In the genomic region with DNA sequence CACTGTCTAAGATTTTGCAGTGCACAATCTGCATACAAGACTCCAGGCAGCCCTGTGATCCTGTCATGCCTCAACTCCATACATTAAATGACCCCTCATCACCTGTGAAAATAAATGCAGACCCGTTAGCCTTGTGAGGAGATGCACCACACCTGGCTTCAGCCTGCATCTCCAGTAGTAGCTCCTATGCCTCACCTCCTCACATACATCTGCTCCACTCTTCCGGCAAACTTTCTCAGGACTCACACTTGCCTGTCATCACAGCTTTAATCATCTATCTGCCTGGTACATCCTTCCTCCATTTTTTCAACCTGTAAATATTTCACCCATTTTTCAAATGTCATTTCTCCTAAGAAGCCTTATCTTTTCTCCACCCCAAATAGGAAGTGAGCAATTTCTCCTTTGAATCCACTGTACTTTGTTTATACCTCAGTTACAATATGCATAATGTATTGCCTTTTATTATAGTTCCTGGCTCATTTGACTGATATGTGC, we compare ENCODE assay signal across 9 cellular contexts. TPM values are rescaled to one million over a fixed set of nuclear protein-coding genes. Genes with fewer than 3 reads are reported as not detected.
"Had no signal": no experiment of that assay in that cellular context is flagged by ENCODE, and none has a peak within 500 bp of the region (broad histone marks: within the 10 kb centered on the region; RNA-seq: fewer than 3 reads in every experiment).

No MANE protein-coding gene starts in this region.

- H3K27ac Mint-ChIP-seq: GM23338, H9 had no signal

- H2AFZ ChIP-seq: GM23338 had no signal

- H3K4me3 Mint-ChIP-seq: GM23338, H9 had no signal

- H3K4me3 ChIP-seq: GM23338, K562 had no signal

- ATAC-seq: GM23338, K562 had no signal

- H3K9me3 Mint-ChIP-seq: GM23338 had no signal

- FAIRE-seq: H1, H54, HTR-8/SVneo, K562 had no signal

- DNase-seq: H9, HCEC 1CT, IMR-90 had no signal

- H3K4me1 Mint-ChIP-seq: H9 had no signal

- H3K4me2 ChIP-seq: GM23338 had no signal

RNA-seq across cellular contexts. Expression of gene ABCB5, which starts 39.3 kb away (rescaled TPM):
- total RNA-seq: GM23338, H1, H9, HT-29, IMR-90, K562 had no signal
- polyA plus RNA-seq: GM23338, H1, IMR-90, K562 had no signal
